8 cellular contexts compared by ENCODE assay signal in the genomic region with DNA sequence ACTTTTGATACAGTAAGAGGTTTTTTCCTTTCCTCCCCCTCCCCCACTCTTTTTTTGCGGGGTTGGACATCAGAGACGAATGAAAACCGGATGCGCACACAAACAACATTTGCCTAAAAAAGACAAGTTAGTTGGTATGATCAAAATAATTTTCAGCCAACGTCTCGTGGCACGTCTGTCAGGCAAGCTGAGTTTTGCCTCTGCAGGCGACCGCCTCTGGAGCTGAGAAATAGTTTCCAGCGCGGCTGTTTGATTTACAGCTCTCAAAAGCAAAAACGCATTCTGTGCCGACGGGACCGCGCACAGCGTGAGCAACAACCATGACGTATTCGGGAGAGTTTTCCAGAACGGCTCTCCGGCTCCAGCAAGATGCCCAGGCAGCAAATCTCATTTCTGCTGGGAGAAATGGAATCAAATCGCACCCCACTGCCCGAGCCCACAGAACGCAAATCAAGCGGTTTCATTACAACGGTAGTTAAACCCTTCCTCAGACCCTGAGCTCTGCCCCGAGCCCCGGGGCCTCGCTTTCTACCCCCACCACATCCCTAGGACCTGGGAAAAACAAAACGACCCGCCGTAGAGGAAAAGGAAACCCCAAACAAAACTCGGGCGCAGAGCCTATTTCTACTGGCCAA. TPM values are rescaled to one million over a fixed set of nuclear protein-coding genes. Genes with fewer than 3 reads are reported as not detected.
A peak's percentile ranks its signal among the peaks of the same experiment; 100 is the strongest.
DNase-seq lines count a peak whose midpoint lies in the region; ATAC-seq and TF ChIP-seq lines count a peak whose summit lies in the region.

No MANE protein-coding gene starts in this region.

- peak; percentile 9 for ATAC-seq in GM19043 (IDR thresholded peaks at IDR 0.05; ENCODE audit: low read depth, unreplicated experiment)
- no peak for ATAC-seq in GM19463 (IDR thresholded peaks at IDR 0.05; ENCODE audit: unreplicated experiment)

- H3K4me1 ChIP-seq in SJCRH30, result peaks cover 7% of the 10 kb centered on the region; the same call in 1 of the 2 replicates
- peaks cover 0 to 35% (median 32%) of the 10 kb centered on the region in 4 donors for H3K4me1 ChIP-seq in sigmoid colon

- TF ChIP-seq CTCF in sigmoid colon (IDR thresholded peaks at IDR 0.05), result no peak

- intact Hi-C loops in sigmoid colon (cut with DNase I), result loop anchor here (1.0 to 10.0 kb wide), 7 partner anchors 14 to 1132 kb away; a partner anchor contains a TSS

- H3K4me3 ChIP-seq in SJCRH30 (peak overlapping the region; percentile 74), sigmoid colon (peak overlapping the region; percentile 59 to 70 (median 64))

- peak; percentile 66 for DNase-seq in AG08396 (ENCODE audit: low spot score)
- peak; percentile 31 for DNase-seq in HT1080 (ENCODE audit: low read depth)
- DNase-seq in SJCRH30, result peak; percentile 52 to 66
- peak in 53 of 56 donors; percentile 31 to 90 (median 78) for DNase-seq in amygdala (lab: John Stamatoyannopoulos, UW)
- peak; percentile 79 to 85 for DNase-seq in hippocampal formation (lab: John Stamatoyannopoulos, UW)
- peak; percentile 94 for DNase-seq in sigmoid colon

- peak in 1 of 4 donors; percentile 23 for TF ChIP-seq EP300 in sigmoid colon (IDR thresholded peaks at IDR 0.05)

- H3K36me3 ChIP-seq in SJCRH30 (no peaks in the 10 kb centered on the region), sigmoid colon (no peaks in the 10 kb centered on the region)

- H3K27ac ChIP-seq in SJCRH30, result peak overlapping the region; percentile 94
- peak overlapping the region; percentile 93 to 99 (median 97) for H3K27ac ChIP-seq in sigmoid colon

- TF ChIP-seq POLR2A in sigmoid colon (IDR thresholded peaks at IDR 0.05), result peak in 1 of 2 donors; percentile 57

- 0% methylated on average over 34 of the region's 34 CpGs for WGBS in sigmoid colon, 2 donors

- no peaks in the 10 kb centered on the region for H3K27me3 ChIP-seq in SJCRH30
- H3K27me3 ChIP-seq in sigmoid colon, result no peaks in the 10 kb centered on the region

- H3K9me3 ChIP-seq in SJCRH30 (replicated peaks) (no peaks in the 10 kb centered on the region), sigmoid colon (no peaks in the 10 kb centered on the region)

RNA-seq across cellular contexts. Expression of a gene that starts 14.2 kb away (rescaled TPM):
- total RNA-seq in HT1080 (2014; rRNA removed; shearing (Covaris generic)), result 285 and 648 TPM in 2 replicates
- polyA plus RNA-seq in HT1080 (2015; cell fraction: cytosol; rRNA removed), result 423 and 424 TPM in 2 replicates
- 247 and 253 TPM in 2 replicates for polyA plus RNA-seq in HT1080 (2015; cell fraction: nucleus; rRNA removed)
- 398 and 406 TPM in 2 replicates for total RNA-seq in SJCRH30 (2014; rRNA removed; shearing (Covaris generic))
- 100 to 1,000 TPM; 647 to 889 (median 818) TPM for total RNA-seq in sigmoid colon
- polyA plus RNA-seq in sigmoid colon, result 100 to 1,000 TPM; 404 to 722 (median 541) TPM

RNA-seq across cellular contexts. Expression of a gene that starts 50.9 kb away (rescaled TPM):
- 9.7 and 16.4 TPM in 2 replicates for total RNA-seq in HT1080 (2014; rRNA removed; shearing (Covaris generic))
- 7.1 and 7.3 TPM in 2 replicates for polyA plus RNA-seq in HT1080 (2015; cell fraction: cytosol; rRNA removed)
- polyA plus RNA-seq in HT1080 (2015; cell fraction: nucleus; rRNA removed), result 25.2 and 31.7 TPM in 2 replicates
- total RNA-seq in SJCRH30 (2014; rRNA removed; shearing (Covaris generic)), result 10.2 and 11.7 TPM in 2 replicates
- 10 to 100 TPM; 12.5 to 25.2 (median 14.8) TPM for total RNA-seq in sigmoid colon
- 10 to 100 TPM in 1 of 3 donors, 1 to 10 TPM in 2; 4.8 to 10.7 (median 5.3) TPM for polyA plus RNA-seq in sigmoid colon

Comparison
In these comparisons a context has a peak if more than half of its experiments do, and no peak if none do; other contexts are left out.
1. DNase-seq: peak in every context shown above with its lines; median percentile 94 in sigmoid colon; 82 in hippocampal formation; 78 in amygdala; 66 in AG08396; 59 in SJCRH30; 31 in HT1080.